20 cellular contexts compared by ENCODE assay signal in the genomic region with DNA sequence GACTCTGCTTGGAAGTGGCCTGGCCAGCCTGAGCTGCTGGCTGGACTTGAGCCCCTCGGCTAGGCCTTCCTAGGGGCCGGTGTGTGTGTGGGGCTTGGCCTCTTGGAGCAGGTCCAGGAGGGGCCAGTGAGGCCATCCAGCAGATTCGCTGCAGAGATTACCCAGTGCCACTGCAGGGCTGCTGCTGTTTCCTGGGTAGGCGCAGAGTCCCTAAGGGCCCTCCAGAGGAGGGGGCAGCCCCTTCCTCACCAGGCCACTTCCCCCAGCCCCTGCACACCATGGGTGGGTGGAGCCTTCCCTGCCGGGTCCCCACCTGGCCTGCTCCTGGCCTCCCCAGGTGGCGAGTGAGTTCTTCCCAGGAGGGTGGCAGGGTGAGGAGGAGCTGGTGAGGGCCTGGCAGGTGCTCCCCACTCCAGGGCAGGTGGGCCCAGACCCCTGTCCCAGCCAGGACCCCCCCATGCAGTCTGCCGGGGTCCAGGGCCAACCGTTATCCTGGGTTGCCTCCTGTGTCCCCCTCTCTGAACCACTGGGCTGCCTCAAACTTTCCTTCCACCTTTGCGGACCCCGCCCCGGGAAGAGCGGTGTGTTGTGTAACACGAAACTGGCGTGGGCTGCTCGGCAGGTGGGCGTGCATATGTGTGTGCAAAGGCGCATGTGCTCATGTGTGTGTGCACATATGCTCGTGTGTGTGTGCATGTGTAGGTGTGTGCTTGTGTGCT. TPM values are rescaled to one million over a fixed set of nuclear protein-coding genes. Genes with fewer than 3 reads are reported as not detected.
A peak's percentile ranks its signal among the peaks of the same experiment; 100 is the strongest.
DNase-seq lines count a peak whose midpoint lies in the region; ATAC-seq, FAIRE-seq and TF ChIP-seq lines count a peak whose summit lies in the region.
"Had no signal": no experiment of that assay in that cellular context is flagged by ENCODE, and none has a peak within 500 bp of the region (broad histone marks: within the 10 kb centered on the region; RNA-seq: fewer than 3 reads in every experiment).

No MANE protein-coding gene starts in this region.

- FAIRE-seq in HTR-8/SVneo (lab: Jason Lieb, UNC), result no peak
- FAIRE-seq: D721Med had no signal

- intact Hi-C loops in Calu3 (cut with micrococcal nuclease; ENCODE audit: unreplicated experiment), result no loop called here
- intact Hi-C loops in left ventricle myocardium superior (cut with micrococcal nuclease), result no loop called here
- intact Hi-C loops in posterior vena cava (cut with DNase I), result loop anchor here in 1 of 2 donors (5.0 kb wide), 1 partner anchor 157 kb away; no protein-coding TSS in a partner anchor

- no peak for TF ChIP-seq CTCF in Calu3 (IDR thresholded peaks at IDR 0.05; ENCODE audit: unreplicated experiment)

- CTCF ChIA-PET in Calu3 (lab: Charles Lee), result no interaction called here

- no peaks in the 10 kb centered on the region for H3K4me1 Mint-ChIP-seq in Calu3 (ENCODE audit: low read depth, unreplicated experiment)
- H3K4me1 Mint-ChIP-seq: activated naive CD8-positive, alpha-beta T cell treated with anti-CD3 and anti-CD28 coated beads, Interleukin-2, amount 10 ng/mL, durations not matched to agents 7 days and 5 days; brain; stimulated activated naive CD8-positive, alpha-beta T cell treated with anti-CD3 and anti-CD28 coated beads, Interleukin-15, amount 100 ng/mL, for 72 hours had no signal

- H3K27ac Mint-ChIP-seq in Calu3 (ENCODE audit: unreplicated experiment), result no peak overlapping the region
- H3K27ac Mint-ChIP-seq: activated naive CD8-positive, alpha-beta T cell treated with anti-CD3 and anti-CD28 coated beads, Interleukin-2, amount 10 ng/mL, durations not matched to agents 7 days and 5 days; stimulated activated naive CD8-positive, alpha-beta T cell treated with anti-CD3 and anti-CD28 coated beads, Interleukin-15, amount 100 ng/mL, for 72 hours had no signal

- peaks cover 9% of the 10 kb centered on the region for H3K36me3 Mint-ChIP-seq in Calu3 (ENCODE audit: insufficient read depth, unreplicated experiment)
- H3K36me3 Mint-ChIP-seq: activated naive CD8-positive, alpha-beta T cell treated with anti-CD3 and anti-CD28 coated beads, Interleukin-2, amount 10 ng/mL, durations not matched to agents 7 days and 5 days; brain had no signal

- H3K27me3 Mint-ChIP-seq in Calu3 (ENCODE audit: unreplicated experiment), result peaks cover 28% of the 10 kb centered on the region
- H3K27me3 Mint-ChIP-seq: activated naive CD8-positive, alpha-beta T cell treated with anti-CD3 and anti-CD28 coated beads, Interleukin-2, amount 10 ng/mL, durations not matched to agents 7 days and 5 days had no signal

- TF ChIP-seq RAD21 in Ishikawa (IDR thresholded peaks at IDR 0.05; ENCODE audit: low read depth), result no peak

- H3K9me3 Mint-ChIP-seq in Calu3 (ENCODE audit: low read depth, unreplicated experiment), result no peaks in the 10 kb centered on the region
- H3K9me3 Mint-ChIP-seq: activated naive CD8-positive, alpha-beta T cell treated with anti-CD3 and anti-CD28 coated beads, Interleukin-2, amount 10 ng/mL, durations not matched to agents 7 days and 5 days; stimulated activated naive CD8-positive, alpha-beta T cell treated with anti-CD3 and anti-CD28 coated beads, Interleukin-15, amount 100 ng/mL, for 72 hours had no signal

- no peak for ATAC-seq in left ventricle myocardium superior
- no peak for ATAC-seq in HG03025 (IDR thresholded peaks at IDR 0.05; ENCODE audit: low FRiP score, unreplicated experiment)
- ATAC-seq: mucosa of descending colon; stimulated activated naive CD8-positive, alpha-beta T cell treated with anti-CD3 and anti-CD28 coated beads, Interleukin-15, amount 100 ng/mL, for 72 hours had no signal

- no peak overlapping the region for H3K4me3 Mint-ChIP-seq in Calu3 (ENCODE audit: low read depth, unreplicated experiment)
- H3K4me3 Mint-ChIP-seq: activated naive CD8-positive, alpha-beta T cell treated with anti-CD3 and anti-CD28 coated beads, Interleukin-2, amount 10 ng/mL, durations not matched to agents 7 days and 5 days; brain; stimulated activated naive CD8-positive, alpha-beta T cell treated with anti-CD3 and anti-CD28 coated beads, Interleukin-15, amount 100 ng/mL, for 72 hours had no signal

- no TSS peak for BruUV-seq in Calu3 (replicated peaks; lab: Mats Ljungman, UMichigan)

- DNase-seq in Calu3 (peak; percentile 0), left ventricle myocardium superior (peak; percentile 24), posterior vena cava (ENCODE audit: low spot score) (peak; percentile 57), DMS 273 treated with DMSO at 0.1 percent for 48 hours (lab: John Stamatoyannopoulos, UW) (no peak), HTR-8/SVneo (ENCODE audit: insufficient read length, low spot score) (no peak), putamen (ENCODE audit: low spot score) (no peak)
- DNase-seq: activated CD4-positive, alpha-beta T cell treated with anti-CD3 and anti-CD28 coated beads, Interleukin-2, amount 50 U/mL, for 4 hours; activated naive CD8-positive, alpha-beta T cell treated with anti-CD3 and anti-CD28 coated beads, Interleukin-2, amount 10 ng/mL, durations not matched to agents 7 days and 5 days; cortex of kidney; NCI-H1105 treated with DMSO at 0.1 percent for 48 hours; NCI-H526; sigmoid colon; stimulated activated CD4-positive, alpha-beta T cell treated with anti-CD3 and anti-CD28 coated beads, Interleukin-2, amount 100 ng/mL, for 24 hours had no signal

- TF ChIP-seq EP300 in Ishikawa (IDR thresholded peaks at IDR 0.05; ENCODE audit: borderline replicate concordance), result no peak

TF ChIP-seq in Ishikawa, 13 proteins besides CTCF, POLR2A, EP300 and RAD21:
- TF ChIP-seq EGR1 (IDR thresholded peaks at IDR 0.05) (peak; percentile 36; the same call in 1 of the 2 replicates), ZBTB7A (IDR thresholded peaks at IDR 0.05; ENCODE audit: low read depth) (no peak), YY1 (IDR thresholded peaks at IDR 0.05; ENCODE audit: low read depth) (no peak), TEAD4 (IDR thresholded peaks at IDR 0.05) (no peak)
TF ChIP-seq in Ishikawa: peak in this region for 1.

RNA-seq across cellular contexts. Expression of a gene that starts 25.1 kb away (rescaled TPM):
- total RNA-seq in Calu3 (2022) (not detected in 2 replicates), left ventricle myocardium superior (28.2 TPM), posterior vena cava (1 to 10 TPM; 1.3 to 3.2 TPM)
- total RNA-seq: activated naive CD8-positive, alpha-beta T cell treated with anti-CD3 and anti-CD28 coated beads, Interleukin-2, amount 10 ng/mL, durations not matched to agents 7 days and 5 days; fibroblast of villous mesenchyme had no signal

RNA-seq across cellular contexts. Expression of a gene that starts 27.7 kb away (rescaled TPM):
- 0.07 TPM in 2 replicates for total RNA-seq in Calu3 (2022)
- 6.0 TPM for total RNA-seq in left ventricle myocardium superior
- total RNA-seq in posterior vena cava, result 1 to 10 TPM; 5.0 to 6.9 TPM

Comparison
In these comparisons a context has a peak if more than half of its experiments do, and no peak if none do; other contexts are left out.
1. DNase-seq: peak in Calu3 (single experiment), left ventricle myocardium superior (single experiment) and posterior vena cava (single experiment); none in DMS 273 treated with DMSO at 0.1 percent for 48 hours (single experiment), HTR-8/SVneo (single experiment) and putamen (single experiment).